9 cellular contexts compared by ENCODE assay signal in genomic region chr2:187169108-187169713, GRCh38.
DNase-seq lines count a peak whose midpoint lies in the region; ATAC-seq and FAIRE-seq lines count a peak whose summit lies in the region.
"Had no signal": no experiment of that assay in that cellular context is flagged by ENCODE, and none has a peak within 500 bp of the region (broad histone marks: within the 10 kb centered on the region; RNA-seq: fewer than 3 reads in every experiment).

No MANE protein-coding gene starts in this region.

- no peak for FAIRE-seq in frontal cortex (lab: Jason Lieb, UNC)
- FAIRE-seq: RCC 7860 had no signal

- ATAC-seq in GM19351 (IDR thresholded peaks at IDR 0.05; ENCODE audit: unreplicated experiment) (peak; percentile 67), HG02943 (IDR thresholded peaks at IDR 0.05; ENCODE audit: low read depth, unreplicated experiment) (peak; percentile 67)

- intact Hi-C loops in head of caudate nucleus (cut with DNase I), result no loop called here
- intact Hi-C loops in cardiac septum (cut with DNase I), result no loop called here

- DNase-seq in NCI-H146 treated with DMSO at 0.1 percent for 48 hours (lab: John Stamatoyannopoulos, UW; ENCODE audit: unreplicated experiment) (peak; percentile 48), neuronal stem cell (ENCODE audit: low spot score) (no peak), frontal cortex (ENCODE audit: low spot score in 2 of 2) (no peak), head of caudate nucleus (no peak), NCI-H1105 (lab: John Stamatoyannopoulos, UW) (no peak), cardiac septum (ENCODE audit: low spot score) (no peak)

- H3K4me1 ChIP-seq in neuronal stem cell (ENCODE audit: control insufficient read depth in 2 of 2, insufficient read depth in 1 of 2, low read depth in 1 of 2, low read length in 2 of 2), result peaks cover 1 to 10% of the 10 kb centered on the region in 2 donors

- H3K4ac ChIP-seq in neuronal stem cell (ENCODE audit: low read length), result no peak overlapping the region

- no peaks in the 10 kb centered on the region for H3K79me1 ChIP-seq in neuronal stem cell (ENCODE audit: low read depth, low read length)

- no peak overlapping the region for H2BK15ac ChIP-seq in neuronal stem cell (ENCODE audit: low read length)

- no peak overlapping the region for H3K27ac ChIP-seq in neuronal stem cell (replicated peaks; ENCODE audit: low read length)

- H2AFZ ChIP-seq in neuronal stem cell (ENCODE audit: low read length), result peak overlapping the region; percentile 30

- H3K27me3 ChIP-seq in neuronal stem cell (ENCODE audit: control insufficient read depth in 3 of 3, insufficient read depth in 3 of 3, low read depth in 1 of 3, low read length in 3 of 3), result no peaks in the 10 kb centered on the region

- H4K91ac ChIP-seq in neuronal stem cell (ENCODE audit: low read depth, low read length, poor library complexity), result no peak overlapping the region

- no peak overlapping the region for H3K14ac ChIP-seq in neuronal stem cell (ENCODE audit: low read length)

- H3K9me3 ChIP-seq in neuronal stem cell (replicated peaks in 1 of 2; ENCODE audit: control insufficient read depth in 2 of 2, insufficient read depth in 1 of 2, low read depth in 1 of 2, low read length in 2 of 2), result peaks cover 1 to 10% of the 10 kb centered on the region in 2 donors

- H2BK120ac ChIP-seq in neuronal stem cell (ENCODE audit: low read depth, low read length), result no peak overlapping the region

- no peak overlapping the region for H2AK5ac ChIP-seq in neuronal stem cell (ENCODE audit: low read depth, low read length)

- H3K23ac ChIP-seq in neuronal stem cell (ENCODE audit: low read depth, low read length, poor library complexity), result no peak overlapping the region

- H3K18ac ChIP-seq in neuronal stem cell (ENCODE audit: low read length), result no peak overlapping the region

- H4K8ac ChIP-seq in neuronal stem cell (ENCODE audit: low read depth, low read length), result no peak overlapping the region

- H3K9ac ChIP-seq in neuronal stem cell (ENCODE audit: low read depth, low read length, poor library complexity), result no peak overlapping the region

- H3K36me3 ChIP-seq in neuronal stem cell (replicated peaks in 1 of 2; ENCODE audit: control insufficient read depth in 2 of 2, insufficient read depth in 2 of 2, low read length in 2 of 2), result no peaks in the 10 kb centered on the region

- no CpG with 5 or more reads among the region's 3 CpGs for WGBS in neuronal stem cell (ENCODE audit: extremely low coverage in 2 of 2, insufficient read length in 2 of 2, insufficient replicate concordance in 1 of 2), 2 donors

- H3K4me3 ChIP-seq in neuronal stem cell (ENCODE audit: low read length in 2 of 2), result no peak overlapping the region

- no peak overlapping the region for H2BK5ac ChIP-seq in neuronal stem cell (ENCODE audit: low read length)

- H2BK12ac ChIP-seq in neuronal stem cell (ENCODE audit: low read length), result no peak overlapping the region

- no peak overlapping the region for H3K4me2 ChIP-seq in neuronal stem cell (ENCODE audit: insufficient read depth, low read length, poor library complexity, severe bottlenecking)
